ENCODE assay signal across 2 cellular contexts in genomic region chr3:167426962-167427361, GRCh38. TPM values are rescaled to one million over a fixed set of nuclear protein-coding genes. Genes with fewer than 3 reads are reported as not detected.
"Had no signal": no experiment of that assay in that cellular context is flagged by ENCODE, and none has a peak within 500 bp of the region (broad histone marks: within the 10 kb centered on the region; RNA-seq: fewer than 3 reads in every experiment).

No MANE protein-coding gene starts in this region.

RNA-seq across cellular contexts. Expression of gene ZBBX, which starts 46.9 kb away (rescaled TPM):
- polyA plus RNA-seq: GM23248 had no signal

RNA-seq across cellular contexts. Expression of gene SERPINI2, which starts 46.9 kb away (rescaled TPM):
- polyA plus RNA-seq: GM23248, H1 had no signal
